7 cellular contexts compared by ENCODE assay signal in genomic region chr14:44896275-44897040, GRCh38.
A peak's percentile ranks its signal among the peaks of the same experiment; 100 is the strongest.
DNase-seq lines count a peak whose midpoint lies in the region; ATAC-seq and TF ChIP-seq lines count a peak whose summit lies in the region.

No MANE protein-coding gene starts in this region.

- no peaks in the 10 kb centered on the region for H3K36me3 ChIP-seq in OCI-LY3 (replicated peaks; ENCODE audit: low read depth, low read length)
- no peaks in the 10 kb centered on the region for H3K36me3 ChIP-seq in fibroblast of lung (ENCODE audit: control insufficient read depth, insufficient read depth, low read length)
- H3K36me3 ChIP-seq in stomach: peaks cover 0 to under 1% (median 0%) of the 10 kb centered on the region in 4 donors

- no peak for TF ChIP-seq POLR2A in stomach (IDR thresholded peaks at IDR 0.05)

- H3K9ac ChIP-seq in OCI-LY3 (ENCODE audit: low read length): peak overlapping the region; percentile 20; the same call in 1 of the 2 replicates
- H3K9ac ChIP-seq in fibroblast of lung (ENCODE audit: insufficient read depth, low read length): no peak overlapping the region

- H3K79me2 ChIP-seq in OCI-LY3 (ENCODE audit: low read length) (peaks cover 5% of the 10 kb centered on the region), fibroblast of lung (ENCODE audit: control insufficient read depth, insufficient read depth, low read length) (peaks cover 3% of the 10 kb centered on the region)

- intact Hi-C loops in stomach (cut with DNase I; ENCODE audit: low total_unique reads): no loop called here

- DNase-seq in fibroblast of lung (ENCODE audit: low read depth in 2 of 2) (no peak), stomach (no peak), NCI-H1930 (lab: John Stamatoyannopoulos, UW) (no peak), NCI-H1417 treated with DMSO at 0.1 percent for 48 hours (lab: John Stamatoyannopoulos, UW) (no peak)

- no peak for TF ChIP-seq EP300 in stomach (IDR thresholded peaks at IDR 0.05)

- H3K9me3 ChIP-seq in OCI-LY3 (ENCODE audit: insufficient read depth, low read length) (no peaks in the 10 kb centered on the region), fibroblast of lung (ENCODE audit: control insufficient read depth, insufficient read depth, low read depth, low read length) (no peaks in the 10 kb centered on the region), stomach (no peaks in the 10 kb centered on the region)

- ATAC-seq in GM21619 (IDR thresholded peaks at IDR 0.05; ENCODE audit: unreplicated experiment): peak; percentile 1
- no peak for ATAC-seq in HG02642 (IDR thresholded peaks at IDR 0.05; ENCODE audit: poor library complexity, unreplicated experiment)

- H3K27ac ChIP-seq in OCI-LY3 (ENCODE audit: low read length): peak overlapping the region; percentile 33
- peak overlapping the region; percentile 72 for H3K27ac ChIP-seq in fibroblast of lung (ENCODE audit: insufficient read depth, low read length)
- peak overlapping the region in 4 of 5 donors; percentile 98 to 100 (median 100) for H3K27ac ChIP-seq in stomach

- H3K27me3 ChIP-seq in OCI-LY3 (ENCODE audit: low read depth, low read length) (no peaks in the 10 kb centered on the region), fibroblast of lung (ENCODE audit: control insufficient read depth, insufficient read depth, low read length) (no peaks in the 10 kb centered on the region), stomach (no peaks in the 10 kb centered on the region)

- 80 to 84% (median 82%) methylated on average over 10 of the region's 10 CpGs for WGBS in stomach, 5 donors

- H3K4me3 ChIP-seq in OCI-LY3 (ENCODE audit: low read length) (peak overlapping the region; percentile 98), fibroblast of lung (replicated peaks in 1 of 4; ENCODE audit: control extremely low read depth in 1 of 4, insufficient read depth in 1 of 4, low read depth in 3 of 4, low read length in 4 of 4) (peak overlapping the region in 2 of 4 experiments; percentile 21 to 53), stomach (peak overlapping the region; percentile 74 to 93 (median 83))

- TF ChIP-seq CTCF in OCI-LY3 (IDR thresholded peaks at IDR 0.05; ENCODE audit: low read depth, low read length) (no peak), fibroblast of lung (conservative IDR thresholded peaks at IDR 0.05 in 1 of 2, IDR thresholded peaks at IDR 0.05 in 1 of 2; ENCODE audit: low read depth in 1 of 2, low read length in 2 of 2) (no peak), stomach (IDR thresholded peaks at IDR 0.05) (no peak)

- H4K20me1 ChIP-seq in OCI-LY3 (ENCODE audit: insufficient read depth, low read length) (no peaks in the 10 kb centered on the region), fibroblast of lung (ENCODE audit: control insufficient read depth, extremely low read depth, insufficient read depth, low read length) (no peaks in the 10 kb centered on the region)

- H2AFZ ChIP-seq in OCI-LY3 (ENCODE audit: low read depth, low read length): peak overlapping the region; percentile 70
- peak overlapping the region; percentile 7 for H2AFZ ChIP-seq in fibroblast of lung (ENCODE audit: low read length)

- H3K4me1 ChIP-seq in OCI-LY3 (ENCODE audit: low read length) (peaks cover 26% of the 10 kb centered on the region), fibroblast of lung (ENCODE audit: control insufficient read depth, extremely low read depth, insufficient read depth, low read length) (peaks cover 7% of the 10 kb centered on the region), stomach (peaks cover 7 to 41% (median 30%) of the 10 kb centered on the region in 4 donors)

- H3K4me2 ChIP-seq in OCI-LY3 (ENCODE audit: low read length): peak overlapping the region; percentile 58
- H3K4me2 ChIP-seq in fibroblast of lung (ENCODE audit: extremely low read depth, insufficient read depth, low read length): peak overlapping the region; percentile 54

Comparison
In these comparisons a context has a peak if more than half of its experiments do, and no peak if none do; other contexts are left out.
1. H3K27ac ChIP-seq: peak in every context shown above with its lines; median percentile 100 in stomach; 72 in fibroblast of lung; 33 in OCI-LY3.